Comparison of ENCODE assay signal across 1 cellular context in the genomic region with DNA sequence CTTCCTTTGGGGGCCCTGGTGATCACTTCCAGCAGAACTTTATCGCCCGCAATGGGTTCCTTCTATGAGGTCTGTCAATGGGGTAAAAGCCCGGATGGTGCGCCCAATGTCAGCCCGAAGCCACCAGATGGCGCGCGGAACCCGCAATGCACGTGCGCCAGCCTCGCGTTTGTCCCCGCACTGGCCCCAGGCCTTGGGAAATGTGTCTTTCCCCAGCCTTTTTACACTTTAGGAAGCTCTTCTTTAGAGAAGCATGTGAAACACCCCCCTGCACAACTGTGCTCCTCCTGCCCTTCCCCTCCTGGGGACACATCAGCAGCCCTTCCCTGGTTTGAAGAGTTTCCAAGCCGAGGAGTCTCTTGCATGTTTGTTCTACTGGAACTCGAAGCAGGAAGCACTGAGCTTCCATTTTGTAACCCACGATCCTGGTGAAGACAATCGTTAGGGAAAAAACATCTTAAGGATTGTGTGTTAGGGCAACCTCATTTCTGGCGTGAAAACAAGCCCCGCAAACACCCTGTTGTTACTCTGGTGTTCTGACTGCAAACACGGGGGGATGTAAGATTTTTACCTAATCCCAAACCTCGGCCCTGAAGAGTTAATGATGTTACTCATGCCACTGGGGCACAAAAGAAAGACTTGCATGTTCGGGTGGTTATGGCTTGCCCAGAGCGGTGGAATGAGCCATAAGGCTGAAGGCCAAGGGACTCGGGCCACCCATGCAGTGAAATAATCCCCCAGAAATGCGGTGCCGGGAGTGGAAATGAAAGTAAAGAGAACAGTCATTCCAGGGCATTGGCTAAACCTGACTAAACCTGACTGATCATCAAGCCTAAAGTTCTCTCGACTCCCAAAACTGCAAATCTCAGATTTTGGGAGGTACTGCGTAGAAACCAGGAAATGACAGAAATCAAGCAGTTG.
TF ChIP-seq lines count a peak whose summit lies in the region.

No MANE protein-coding gene starts in this region.

TF ChIP-seq in HepG2, 621 proteins besides CTCF, POLR2A, EP300 and RAD21 (continued from another document and continues in another):
- TF ChIP-seq POGZ (CRISPR knock-in tag; IDR thresholded peaks at IDR 0.05) (peak; percentile 73), ZNF614 (CRISPR knock-in tag; IDR thresholded peaks at IDR 0.05; ENCODE audit: borderline replicate concordance) (no peak), RBFOX2 (IDR thresholded peaks at IDR 0.05; ENCODE audit: low read depth, low read length) (no peak), AGO1 (IDR thresholded peaks at IDR 0.05; ENCODE audit: low read depth, low read length, poor library complexity, severe bottlenecking) (no peak), ZNF83 (CRISPR knock-in tag; IDR thresholded peaks at IDR 0.05; ENCODE audit: borderline replicate concordance) (no peak), SATB2 (CRISPR knock-in tag; IDR thresholded peaks at IDR 0.05) (no peak), ZNF713 (CRISPR knock-in tag; IDR thresholded peaks at IDR 0.05) (no peak), TEAD2 (CRISPR knock-in tag; IDR thresholded peaks at IDR 0.05) (no peak), ZNF253 (CRISPR knock-in tag; IDR thresholded peaks at IDR 0.05; ENCODE audit: borderline replicate concordance) (no peak), MIER3 (CRISPR knock-in tag; IDR thresholded peaks at IDR 0.05; ENCODE audit: borderline replicate concordance) (no peak), ZNF121 (CRISPR knock-in tag; IDR thresholded peaks at IDR 0.05) (peak; percentile 48; the same call in 1 of the 2 replicates), ETV5 (CRISPR knock-in tag; IDR thresholded peaks at IDR 0.05; ENCODE audit: borderline replicate concordance) (no peak; the same call in 1 of the 2 replicates), ZNF468 (CRISPR knock-in tag; IDR thresholded peaks at IDR 0.05) (no peak), PHB2 (IDR thresholded peaks at IDR 0.05; ENCODE audit: partially characterized antibody) (no peak), ZNF724P (CRISPR knock-in tag; IDR thresholded peaks at IDR 0.05; ENCODE audit: borderline replicate concordance) (no peak), KMT2B (CRISPR knock-in tag; IDR thresholded peaks at IDR 0.05) (no peak), ZSCAN31 (CRISPR knock-in tag; IDR thresholded peaks at IDR 0.05; ENCODE audit: low read depth) (0 out of 2 replicates have a peak, but pooled peaks have one; percentile 67), MEF2D (CRISPR knock-in tag; IDR thresholded peaks at IDR 0.05) (no peak), RBM22 (optimal IDR thresholded peaks at IDR 0.05; ENCODE audit: low read length) (no peak), TRIM24 (CRISPR knock-in tag; IDR thresholded peaks at IDR 0.05) (no peak), HHEX (CRISPR knock-in tag; IDR thresholded peaks at IDR 0.05) (no peak), HNRNPL (IDR thresholded peaks at IDR 0.05; ENCODE audit: low read depth, low read length) (no peak), POLR2G (IDR thresholded peaks at IDR 0.05; ENCODE audit: low read depth, low read length) (no peak), TOPORS (CRISPR knock-in tag; IDR thresholded peaks at IDR 0.05) (peak; percentile 77; the same call in 1 of the 2 replicates), SMARCC2 (IDR thresholded peaks at IDR 0.05) (no peak), ZNF75D (CRISPR knock-in tag; IDR thresholded peaks at IDR 0.05; ENCODE audit: borderline replicate concordance) (no peak), MED1 (CRISPR knock-in tag; IDR thresholded peaks at IDR 0.05) (peak; percentile 78)
- TF ChIP-seq, protein P1, sequence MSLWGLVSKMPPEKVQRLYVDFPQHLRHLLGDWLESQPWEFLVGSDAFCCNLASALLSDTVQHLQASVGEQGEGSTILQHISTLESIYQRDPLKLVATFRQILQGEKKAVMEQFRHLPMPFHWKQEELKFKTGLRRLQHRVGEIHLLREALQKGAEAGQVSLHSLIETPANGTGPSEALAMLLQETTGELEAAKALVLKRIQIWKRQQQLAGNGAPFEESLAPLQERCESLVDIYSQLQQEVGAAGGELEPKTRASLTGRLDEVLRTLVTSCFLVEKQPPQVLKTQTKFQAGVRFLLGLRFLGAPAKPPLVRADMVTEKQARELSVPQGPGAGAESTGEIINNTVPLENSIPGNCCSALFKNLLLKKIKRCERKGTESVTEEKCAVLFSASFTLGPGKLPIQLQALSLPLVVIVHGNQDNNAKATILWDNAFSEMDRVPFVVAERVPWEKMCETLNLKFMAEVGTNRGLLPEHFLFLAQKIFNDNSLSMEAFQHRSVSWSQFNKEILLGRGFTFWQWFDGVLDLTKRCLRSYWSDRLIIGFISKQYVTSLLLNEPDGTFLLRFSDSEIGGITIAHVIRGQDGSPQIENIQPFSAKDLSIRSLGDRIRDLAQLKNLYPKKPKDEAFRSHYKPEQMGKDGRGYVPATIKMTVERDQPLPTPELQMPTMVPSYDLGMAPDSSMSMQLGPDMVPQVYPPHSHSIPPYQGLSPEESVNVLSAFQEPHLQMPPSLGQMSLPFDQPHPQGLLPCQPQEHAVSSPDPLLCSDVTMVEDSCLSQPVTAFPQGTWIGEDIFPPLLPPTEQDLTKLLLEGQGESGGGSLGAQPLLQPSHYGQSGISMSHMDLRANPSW (CRISPR knock-in tag; IDR thresholded peaks at IDR 0.05; ENCODE audit: borderline replicate concordance) = no peak
- TF ChIP-seq, protein P2, sequence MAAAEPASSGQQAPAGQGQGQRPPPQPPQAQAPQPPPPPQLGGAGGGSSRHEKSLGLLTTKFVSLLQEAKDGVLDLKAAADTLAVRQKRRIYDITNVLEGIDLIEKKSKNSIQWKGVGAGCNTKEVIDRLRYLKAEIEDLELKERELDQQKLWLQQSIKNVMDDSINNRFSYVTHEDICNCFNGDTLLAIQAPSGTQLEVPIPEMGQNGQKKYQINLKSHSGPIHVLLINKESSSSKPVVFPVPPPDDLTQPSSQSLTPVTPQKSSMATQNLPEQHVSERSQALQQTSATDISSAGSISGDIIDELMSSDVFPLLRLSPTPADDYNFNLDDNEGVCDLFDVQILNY (CRISPR knock-in tag; conservative IDR thresholded peaks at IDR 0.05) = no peak
- TF ChIP-seq, protein P3, sequence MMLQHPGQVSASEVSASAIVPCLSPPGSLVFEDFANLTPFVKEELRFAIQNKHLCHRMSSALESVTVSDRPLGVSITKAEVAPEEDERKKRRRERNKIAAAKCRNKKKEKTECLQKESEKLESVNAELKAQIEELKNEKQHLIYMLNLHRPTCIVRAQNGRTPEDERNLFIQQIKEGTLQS (CRISPR knock-in tag; IDR thresholded peaks at IDR 0.05) = no peak
- TF ChIP-seq, protein P4, sequence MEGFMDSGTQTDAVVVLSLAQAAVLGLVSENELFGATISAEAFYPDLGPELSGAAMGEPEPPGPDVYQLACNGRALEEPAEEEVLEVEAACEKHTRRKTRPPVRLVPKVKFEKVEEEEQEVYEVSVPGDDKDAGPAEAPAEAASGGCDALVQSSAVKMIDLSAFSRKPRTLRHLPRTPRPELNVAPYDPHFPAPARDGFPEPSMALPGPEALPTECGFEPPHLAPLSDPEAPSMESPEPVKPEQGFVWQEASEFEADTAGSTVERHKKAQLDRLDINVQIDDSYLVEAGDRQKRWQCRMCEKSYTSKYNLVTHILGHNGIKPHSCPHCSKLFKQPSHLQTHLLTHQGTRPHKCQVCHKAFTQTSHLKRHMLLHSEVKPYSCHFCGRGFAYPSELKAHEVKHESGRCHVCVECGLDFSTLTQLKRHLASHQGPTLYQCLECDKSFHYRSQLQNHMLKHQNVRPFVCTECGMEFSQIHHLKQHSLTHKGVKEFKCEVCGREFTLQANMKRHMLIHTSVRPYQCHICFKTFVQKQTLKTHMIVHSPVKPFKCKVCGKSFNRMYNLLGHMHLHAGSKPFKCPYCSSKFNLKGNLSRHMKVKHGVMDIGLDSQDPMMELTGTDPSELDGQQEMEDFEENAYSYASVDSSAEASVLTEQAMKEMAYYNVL (CRISPR knock-in tag; IDR thresholded peaks at IDR 0.05; ENCODE audit: borderline replicate concordance) = peak; percentile 82; the same call in 1 of the 2 replicates
- TF ChIP-seq, protein P5, sequence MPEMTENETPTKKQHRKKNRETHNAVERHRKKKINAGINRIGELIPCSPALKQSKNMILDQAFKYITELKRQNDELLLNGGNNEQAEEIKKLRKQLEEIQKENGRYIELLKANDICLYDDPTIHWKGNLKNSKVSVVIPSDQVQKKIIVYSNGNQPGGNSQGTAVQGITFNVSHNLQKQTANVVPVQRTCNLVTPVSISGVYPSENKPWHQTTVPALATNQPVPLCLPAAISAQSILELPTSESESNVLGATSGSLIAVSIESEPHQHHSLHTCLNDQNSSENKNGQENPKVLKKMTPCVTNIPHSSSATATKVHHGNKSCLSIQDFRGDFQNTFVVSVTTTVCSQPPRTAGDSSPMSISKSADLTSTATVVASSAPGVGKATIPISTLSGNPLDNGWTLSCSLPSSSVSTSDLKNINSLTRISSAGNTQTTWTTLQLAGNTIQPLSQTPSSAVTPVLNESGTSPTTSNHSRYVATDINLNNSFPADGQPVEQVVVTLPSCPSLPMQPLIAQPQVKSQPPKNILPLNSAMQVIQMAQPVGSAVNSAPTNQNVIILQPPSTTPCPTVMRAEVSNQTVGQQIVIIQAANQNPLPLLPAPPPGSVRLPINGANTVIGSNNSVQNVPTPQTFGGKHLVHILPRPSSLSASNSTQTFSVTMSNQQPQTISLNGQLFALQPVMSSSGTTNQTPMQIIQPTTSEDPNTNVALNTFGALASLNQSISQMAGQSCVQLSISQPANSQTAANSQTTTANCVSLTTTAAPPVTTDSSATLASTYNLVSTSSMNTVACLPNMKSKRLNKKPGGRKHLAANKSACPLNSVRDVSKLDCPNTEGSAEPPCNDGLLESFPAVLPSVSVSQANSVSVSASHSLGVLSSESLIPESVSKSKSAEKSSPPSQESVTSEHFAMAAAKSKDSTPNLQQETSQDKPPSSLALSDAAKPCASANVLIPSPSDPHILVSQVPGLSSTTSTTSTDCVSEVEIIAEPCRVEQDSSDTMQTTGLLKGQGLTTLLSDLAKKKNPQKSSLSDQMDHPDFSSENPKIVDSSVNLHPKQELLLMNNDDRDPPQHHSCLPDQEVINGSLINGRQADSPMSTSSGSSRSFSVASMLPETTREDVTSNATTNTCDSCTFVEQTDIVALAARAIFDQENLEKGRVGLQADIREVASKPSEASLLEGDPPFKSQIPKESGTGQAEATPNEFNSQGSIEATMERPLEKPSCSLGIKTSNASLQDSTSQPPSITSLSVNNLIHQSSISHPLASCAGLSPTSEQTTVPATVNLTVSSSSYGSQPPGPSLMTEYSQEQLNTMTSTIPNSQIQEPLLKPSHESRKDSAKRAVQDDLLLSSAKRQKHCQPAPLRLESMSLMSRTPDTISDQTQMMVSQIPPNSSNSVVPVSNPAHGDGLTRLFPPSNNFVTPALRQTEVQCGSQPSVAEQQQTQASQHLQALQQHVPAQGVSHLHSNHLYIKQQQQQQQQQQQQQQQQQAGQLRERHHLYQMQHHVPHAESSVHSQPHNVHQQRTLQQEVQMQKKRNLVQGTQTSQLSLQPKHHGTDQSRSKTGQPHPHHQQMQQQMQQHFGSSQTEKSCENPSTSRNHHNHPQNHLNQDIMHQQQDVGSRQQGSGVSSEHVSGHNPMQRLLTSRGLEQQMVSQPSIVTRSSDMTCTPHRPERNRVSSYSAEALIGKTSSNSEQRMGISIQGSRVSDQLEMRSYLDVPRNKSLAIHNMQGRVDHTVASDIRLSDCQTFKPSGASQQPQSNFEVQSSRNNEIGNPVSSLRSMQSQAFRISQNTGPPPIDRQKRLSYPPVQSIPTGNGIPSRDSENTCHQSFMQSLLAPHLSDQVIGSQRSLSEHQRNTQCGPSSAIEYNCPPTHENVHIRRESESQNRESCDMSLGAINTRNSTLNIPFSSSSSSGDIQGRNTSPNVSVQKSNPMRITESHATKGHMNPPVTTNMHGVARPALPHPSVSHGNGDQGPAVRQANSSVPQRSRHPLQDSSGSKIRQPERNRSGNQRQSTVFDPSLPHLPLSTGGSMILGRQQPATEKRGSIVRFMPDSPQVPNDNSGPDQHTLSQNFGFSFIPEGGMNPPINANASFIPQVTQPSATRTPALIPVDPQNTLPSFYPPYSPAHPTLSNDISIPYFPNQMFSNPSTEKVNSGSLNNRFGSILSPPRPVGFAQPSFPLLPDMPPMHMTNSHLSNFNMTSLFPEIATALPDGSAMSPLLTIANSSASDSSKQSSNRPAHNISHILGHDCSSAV (CRISPR knock-in tag; IDR thresholded peaks at IDR 0.05; ENCODE audit: borderline replicate concordance) = no peak
- TF ChIP-seq, protein P6, sequence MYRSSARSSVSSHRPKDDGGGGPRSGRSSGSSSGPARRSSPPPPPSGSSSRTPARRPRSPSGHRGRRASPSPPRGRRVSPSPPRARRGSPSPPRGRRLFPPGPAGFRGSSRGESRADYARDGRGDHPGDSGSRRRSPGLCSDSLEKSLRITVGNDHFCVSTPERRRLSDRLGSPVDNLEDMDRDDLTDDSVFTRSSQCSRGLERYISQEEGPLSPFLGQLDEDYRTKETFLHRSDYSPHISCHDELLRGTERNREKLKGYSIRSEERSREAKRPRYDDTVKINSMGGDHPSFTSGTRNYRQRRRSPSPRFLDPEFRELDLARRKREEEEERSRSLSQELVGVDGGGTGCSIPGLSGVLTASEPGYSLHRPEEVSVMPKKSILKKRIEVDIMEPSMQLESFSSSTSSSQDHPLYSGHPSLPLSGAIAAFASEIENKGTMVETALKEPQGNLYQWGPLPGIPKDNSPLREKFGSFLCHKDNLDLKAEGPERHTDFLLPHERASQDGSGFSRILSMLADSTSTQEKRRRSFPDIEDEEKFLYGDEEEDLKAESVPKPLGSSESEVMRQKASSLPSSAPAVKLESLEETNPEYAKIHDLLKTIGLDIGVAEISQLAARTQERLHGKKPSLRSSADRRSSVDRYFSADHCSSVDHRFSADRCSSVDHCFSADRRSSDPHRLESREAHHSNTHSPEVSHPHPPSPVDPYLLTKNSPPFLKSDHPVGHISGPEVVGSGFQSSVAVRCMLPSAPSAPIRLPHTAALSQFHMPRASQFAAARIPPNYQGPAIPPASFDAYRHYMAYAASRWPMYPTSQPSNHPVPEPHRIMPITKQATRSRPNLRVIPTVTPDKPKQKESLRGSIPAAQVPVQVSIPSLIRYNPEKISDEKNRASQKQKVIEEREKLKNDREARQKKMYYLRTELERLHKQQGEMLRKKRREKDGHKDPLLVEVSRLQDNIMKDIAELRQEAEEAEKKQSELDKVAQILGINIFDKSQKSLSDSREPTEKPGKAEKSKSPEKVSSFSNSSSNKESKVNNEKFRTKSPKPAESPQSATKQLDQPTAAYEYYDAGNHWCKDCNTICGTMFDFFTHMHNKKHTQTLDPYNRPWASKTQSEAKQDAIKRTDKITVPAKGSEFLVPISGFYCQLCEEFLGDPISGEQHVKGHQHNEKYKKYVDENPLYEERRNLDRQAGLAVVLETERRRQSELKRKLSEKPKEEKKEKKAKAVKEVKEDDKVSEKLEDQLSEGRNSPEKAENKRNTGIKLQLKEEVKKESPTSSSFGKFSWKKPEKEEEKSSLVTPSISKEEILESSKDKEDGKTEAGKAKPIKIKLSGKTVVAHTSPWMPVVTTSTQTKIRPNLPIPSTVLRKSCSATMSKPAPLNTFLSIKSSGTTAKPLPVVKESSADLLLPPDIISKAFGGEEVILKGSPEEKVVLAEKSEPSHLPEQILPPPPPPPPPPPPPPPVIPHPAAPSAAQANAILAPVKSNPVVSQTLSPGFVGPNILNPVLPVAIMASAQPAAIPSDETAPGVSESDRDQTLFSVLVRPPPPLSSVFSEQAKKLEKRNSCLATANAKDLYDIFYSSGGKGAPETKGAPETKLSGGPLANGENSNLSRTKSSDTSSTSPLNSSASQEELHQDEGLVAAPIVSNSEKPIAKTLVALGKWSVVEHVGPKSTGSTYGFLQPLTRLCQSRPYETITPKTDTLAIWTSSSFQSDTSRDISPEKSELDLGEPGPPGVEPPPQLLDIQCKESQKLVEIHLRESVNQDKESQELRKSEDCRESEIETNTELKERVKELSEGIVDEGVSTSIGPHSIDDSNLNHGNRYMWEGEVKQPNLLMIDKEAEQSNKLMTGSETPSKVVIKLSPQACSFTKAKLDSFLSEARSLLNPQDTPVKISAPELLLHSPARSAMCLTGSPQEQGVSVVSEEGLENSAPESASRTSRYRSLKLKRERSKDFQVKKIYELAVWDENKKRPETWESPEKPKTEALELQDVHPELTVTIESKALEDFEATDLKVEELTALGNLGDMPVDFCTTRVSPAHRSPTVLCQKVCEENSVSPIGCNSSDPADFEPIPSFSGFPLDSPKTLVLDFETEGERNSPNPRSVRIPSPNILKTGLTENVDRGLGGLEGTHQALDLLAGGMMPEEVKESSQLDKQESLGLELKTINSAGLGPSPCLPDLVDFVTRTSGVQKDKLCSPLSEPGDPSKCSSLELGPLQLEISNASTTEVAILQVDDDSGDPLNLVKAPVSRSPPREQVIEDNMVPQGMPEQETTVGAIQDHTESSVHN (CRISPR knock-in tag; IDR thresholded peaks at IDR 0.05) = no peak
